1 cellular context compared by ENCODE assay signal in the genomic region with DNA sequence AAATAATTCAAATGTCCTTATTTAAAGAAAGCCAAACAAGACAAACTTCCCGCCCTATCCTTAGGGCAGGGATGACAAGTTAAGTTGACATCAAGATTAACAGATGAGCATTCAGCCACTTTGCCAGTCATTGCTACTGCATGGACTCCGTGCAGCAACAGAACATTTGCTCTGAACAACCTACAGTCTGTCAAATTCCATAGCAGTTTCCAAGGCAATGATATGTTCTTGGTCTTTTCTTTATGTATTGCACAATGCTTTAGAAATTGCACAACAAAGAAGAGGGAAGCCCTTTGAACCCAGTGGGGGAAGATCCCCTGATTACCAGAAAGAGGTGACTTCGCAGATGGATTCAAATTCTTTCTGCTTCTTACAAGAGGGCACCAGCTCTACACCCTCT.
TF ChIP-seq lines count a peak whose summit lies in the region.

No MANE protein-coding gene starts in this region.

TF ChIP-seq in K562, 482 proteins besides CTCF, POLR2A, EP300 and RAD21 (continued from another document and continues in another):
- TF ChIP-seq PKNOX1 (IDR thresholded peaks at IDR 0.05), result no peak
- no peak for TF ChIP-seq CREB3 (tag; conservative IDR thresholded peaks at IDR 0.05; ENCODE audit: low read depth)
- no peak for TF ChIP-seq SMAD2 (IDR thresholded peaks at IDR 0.05; ENCODE audit: low read depth, low read length)
- no peak for TF ChIP-seq NR2C2 (CRISPR knock-in tag; IDR thresholded peaks at IDR 0.05)
- peak; percentile 38; the same call in 1 of the 2 replicates for TF ChIP-seq NR2C2 (tag; IDR thresholded peaks at IDR 0.05)
- no peak for TF ChIP-seq RCOR1 (IDR thresholded peaks at IDR 0.05; ENCODE audit: borderline replicate concordance in 1 of 2, low read depth in 2 of 2, low read length in 2 of 2)
- TF ChIP-seq, protein P1, sequence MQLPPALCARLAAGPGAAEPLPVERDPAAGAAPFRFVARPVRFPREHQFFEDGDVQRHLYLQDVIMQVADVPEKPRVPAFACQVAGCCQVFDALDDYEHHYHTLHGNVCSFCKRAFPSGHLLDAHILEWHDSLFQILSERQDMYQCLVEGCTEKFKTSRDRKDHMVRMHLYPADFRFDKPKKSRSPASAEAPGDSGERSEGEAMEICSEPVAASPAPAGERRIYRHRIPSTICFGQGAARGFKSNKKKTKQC (CRISPR knock-in tag; IDR thresholded peaks at IDR 0.05), result no peak
- TF ChIP-seq ZFP1 (CRISPR knock-in tag; IDR thresholded peaks at IDR 0.05), result no peak
- TF ChIP-seq SRSF3 (IDR thresholded peaks at IDR 0.05; ENCODE audit: insufficient read depth, low read length), result no peak
- no peak for TF ChIP-seq NUFIP1 (IDR thresholded peaks at IDR 0.05; ENCODE audit: partially characterized antibody)
- TF ChIP-seq NR2C1 (IDR thresholded peaks at IDR 0.05), result peak; percentile 17; the same call in 1 of the 2 replicates
- peak; percentile 75 for TF ChIP-seq NR2C1 (tag; IDR thresholded peaks at IDR 0.05)
- peak; percentile 53 to 72 for TF ChIP-seq TRIM24 (IDR thresholded peaks at IDR 0.05)
- TF ChIP-seq, protein P2, sequence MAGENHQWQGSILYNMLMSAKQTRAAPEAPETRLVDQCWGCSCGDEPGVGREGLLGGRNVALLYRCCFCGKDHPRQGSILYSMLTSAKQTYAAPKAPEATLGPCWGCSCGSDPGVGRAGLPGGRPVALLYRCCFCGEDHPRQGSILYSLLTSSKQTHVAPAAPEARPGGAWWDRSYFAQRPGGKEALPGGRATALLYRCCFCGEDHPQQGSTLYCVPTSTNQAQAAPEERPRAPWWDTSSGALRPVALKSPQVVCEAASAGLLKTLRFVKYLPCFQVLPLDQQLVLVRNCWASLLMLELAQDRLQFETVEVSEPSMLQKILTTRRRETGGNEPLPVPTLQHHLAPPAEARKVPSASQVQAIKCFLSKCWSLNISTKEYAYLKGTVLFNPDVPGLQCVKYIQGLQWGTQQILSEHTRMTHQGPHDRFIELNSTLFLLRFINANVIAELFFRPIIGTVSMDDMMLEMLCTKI (IDR thresholded peaks at IDR 0.05; ENCODE audit: partially characterized antibody), result no peak
- TF ChIP-seq, protein P3, sequence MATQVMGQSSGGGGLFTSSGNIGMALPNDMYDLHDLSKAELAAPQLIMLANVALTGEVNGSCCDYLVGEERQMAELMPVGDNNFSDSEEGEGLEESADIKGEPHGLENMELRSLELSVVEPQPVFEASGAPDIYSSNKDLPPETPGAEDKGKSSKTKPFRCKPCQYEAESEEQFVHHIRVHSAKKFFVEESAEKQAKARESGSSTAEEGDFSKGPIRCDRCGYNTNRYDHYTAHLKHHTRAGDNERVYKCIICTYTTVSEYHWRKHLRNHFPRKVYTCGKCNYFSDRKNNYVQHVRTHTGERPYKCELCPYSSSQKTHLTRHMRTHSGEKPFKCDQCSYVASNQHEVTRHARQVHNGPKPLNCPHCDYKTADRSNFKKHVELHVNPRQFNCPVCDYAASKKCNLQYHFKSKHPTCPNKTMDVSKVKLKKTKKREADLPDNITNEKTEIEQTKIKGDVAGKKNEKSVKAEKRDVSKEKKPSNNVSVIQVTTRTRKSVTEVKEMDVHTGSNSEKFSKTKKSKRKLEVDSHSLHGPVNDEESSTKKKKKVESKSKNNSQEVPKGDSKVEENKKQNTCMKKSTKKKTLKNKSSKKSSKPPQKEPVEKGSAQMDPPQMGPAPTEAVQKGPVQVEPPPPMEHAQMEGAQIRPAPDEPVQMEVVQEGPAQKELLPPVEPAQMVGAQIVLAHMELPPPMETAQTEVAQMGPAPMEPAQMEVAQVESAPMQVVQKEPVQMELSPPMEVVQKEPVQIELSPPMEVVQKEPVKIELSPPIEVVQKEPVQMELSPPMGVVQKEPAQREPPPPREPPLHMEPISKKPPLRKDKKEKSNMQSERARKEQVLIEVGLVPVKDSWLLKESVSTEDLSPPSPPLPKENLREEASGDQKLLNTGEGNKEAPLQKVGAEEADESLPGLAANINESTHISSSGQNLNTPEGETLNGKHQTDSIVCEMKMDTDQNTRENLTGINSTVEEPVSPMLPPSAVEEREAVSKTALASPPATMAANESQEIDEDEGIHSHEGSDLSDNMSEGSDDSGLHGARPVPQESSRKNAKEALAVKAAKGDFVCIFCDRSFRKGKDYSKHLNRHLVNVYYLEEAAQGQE (CRISPR knock-in tag; IDR thresholded peaks at IDR 0.05; ENCODE audit: low read depth), result no peak
- 0 out of 2 replicates have a peak, but pooled peaks have one; percentile 6 for TF ChIP-seq NFE2 (IDR thresholded peaks at IDR 0.05; ENCODE audit: low read depth)
- no peak for TF ChIP-seq ELK1 (CRISPR knock-in tag; IDR thresholded peaks at IDR 0.05)
- no peak for TF ChIP-seq NEUROD1 (IDR thresholded peaks at IDR 0.05; ENCODE audit: borderline replicate concordance, low read depth, low read length, partially characterized antibody)
- TF ChIP-seq RBM15 (IDR thresholded peaks at IDR 0.05; ENCODE audit: insufficient read depth, low read length), result no peak
- no peak for TF ChIP-seq MAFF (IDR thresholded peaks at IDR 0.05; ENCODE audit: low read length)
- TF ChIP-seq NCOA4 (IDR thresholded peaks at IDR 0.05; ENCODE audit: partially characterized antibody), result no peak
- TF ChIP-seq PREB (CRISPR knock-in tag; IDR thresholded peaks at IDR 0.05), result no peak
- TF ChIP-seq CCNT2 (IDR thresholded peaks at IDR 0.05; ENCODE audit: borderline replicate concordance, extremely low read depth, insufficient read length, low read depth, low read length), result no peak
- no peak for TF ChIP-seq ZNF444 (CRISPR knock-in tag; IDR thresholded peaks at IDR 0.05)
- no peak for TF ChIP-seq TAF1 (IDR thresholded peaks at IDR 0.05; ENCODE audit: control insufficient read depth, extremely low read depth, insufficient read depth, low read length, severe bottlenecking)
- no peak for TF ChIP-seq TCF7L2 (IDR thresholded peaks at IDR 0.05; ENCODE audit: low read depth, low read length)
- TF ChIP-seq PHF20 (IDR thresholded peaks at IDR 0.05; ENCODE audit: partially characterized antibody), result no peak
- no peak for TF ChIP-seq HNRNPLL (IDR thresholded peaks at IDR 0.05; ENCODE audit: low read depth, low read length, poor library complexity, severe bottlenecking)
- TF ChIP-seq, protein P4, sequence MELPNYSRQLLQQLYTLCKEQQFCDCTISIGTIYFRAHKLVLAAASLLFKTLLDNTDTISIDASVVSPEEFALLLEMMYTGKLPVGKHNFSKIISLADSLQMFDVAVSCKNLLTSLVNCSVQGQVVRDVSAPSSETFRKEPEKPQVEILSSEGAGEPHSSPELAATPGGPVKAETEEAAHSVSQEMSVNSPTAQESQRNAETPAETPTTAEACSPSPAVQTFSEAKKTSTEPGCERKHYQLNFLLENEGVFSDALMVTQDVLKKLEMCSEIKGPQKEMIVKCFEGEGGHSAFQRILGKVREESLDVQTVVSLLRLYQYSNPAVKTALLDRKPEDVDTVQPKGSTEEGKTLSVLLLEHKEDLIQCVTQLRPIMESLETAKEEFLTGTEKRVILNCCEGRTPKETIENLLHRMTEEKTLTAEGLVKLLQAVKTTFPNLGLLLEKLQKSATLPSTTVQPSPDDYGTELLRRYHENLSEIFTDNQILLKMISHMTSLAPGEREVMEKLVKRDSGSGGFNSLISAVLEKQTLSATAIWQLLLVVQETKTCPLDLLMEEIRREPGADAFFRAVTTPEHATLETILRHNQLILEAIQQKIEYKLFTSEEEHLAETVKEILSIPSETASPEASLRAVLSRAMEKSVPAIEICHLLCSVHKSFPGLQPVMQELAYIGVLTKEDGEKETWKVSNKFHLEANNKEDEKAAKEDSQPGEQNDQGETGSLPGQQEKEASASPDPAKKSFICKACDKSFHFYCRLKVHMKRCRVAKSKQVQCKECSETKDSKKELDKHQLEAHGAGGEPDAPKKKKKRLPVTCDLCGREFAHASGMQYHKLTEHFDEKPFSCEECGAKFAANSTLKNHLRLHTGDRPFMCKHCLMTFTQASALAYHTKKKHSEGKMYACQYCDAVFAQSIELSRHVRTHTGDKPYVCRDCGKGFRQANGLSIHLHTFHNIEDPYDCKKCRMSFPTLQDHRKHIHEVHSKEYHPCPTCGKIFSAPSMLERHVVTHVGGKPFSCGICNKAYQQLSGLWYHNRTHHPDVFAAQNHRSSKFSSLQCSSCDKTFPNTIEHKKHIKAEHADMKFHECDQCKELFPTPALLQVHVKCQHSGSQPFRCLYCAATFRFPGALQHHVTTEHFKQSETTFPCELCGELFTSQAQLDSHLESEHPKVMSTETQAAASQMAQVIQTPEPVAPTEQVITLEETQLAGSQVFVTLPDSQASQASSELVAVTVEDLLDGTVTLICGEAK (IDR thresholded peaks at IDR 0.05), result no peak
- TF ChIP-seq, protein P4 (CRISPR knock-in tag; IDR thresholded peaks at IDR 0.05), result no peak
- no peak for TF ChIP-seq ZNF589 (CRISPR knock-in tag; IDR thresholded peaks at IDR 0.05; ENCODE audit: low read depth)
- TF ChIP-seq SMAD1 (IDR thresholded peaks at IDR 0.05; ENCODE audit: low read depth, low read length, partially characterized antibody), result no peak
- TF ChIP-seq PBX2 (CRISPR knock-in tag; IDR thresholded peaks at IDR 0.05; ENCODE audit: low read depth), result no peak
- peak; percentile 31; the same call in 1 of the 2 replicates for TF ChIP-seq PBX2 (tag; conservative IDR thresholded peaks at IDR 0.05; ENCODE audit: low read depth)
